In the genomic region with DNA sequence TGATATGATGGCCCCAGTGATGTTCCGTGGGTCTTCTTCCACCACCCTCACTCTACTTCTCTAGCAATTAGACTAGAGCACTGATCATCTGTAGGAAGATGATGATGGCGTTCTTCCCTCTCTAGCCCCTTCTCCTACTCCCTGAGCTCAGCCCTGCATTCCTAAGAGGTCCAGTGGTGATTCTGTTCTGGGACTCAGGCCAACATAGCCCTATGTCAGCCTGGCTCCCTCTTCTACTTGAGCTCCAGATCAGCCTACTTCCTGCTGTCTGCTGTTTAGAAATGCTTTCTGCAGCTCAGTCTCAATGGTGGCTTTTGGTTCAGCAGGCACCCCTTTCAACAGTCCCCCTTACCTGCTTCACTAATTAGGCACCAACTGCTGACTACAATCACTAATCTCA, we compare ENCODE assay signal across 23 cellular contexts.
DNase-seq lines count a peak whose midpoint lies in the region; ATAC-seq, FAIRE-seq and TF ChIP-seq lines count a peak whose summit lies in the region.
"Had no signal": no experiment of that assay in that cellular context is flagged by ENCODE, and none has a peak within 500 bp of the region (broad histone marks: within the 10 kb centered on the region; RNA-seq: fewer than 3 reads in every experiment).

No MANE protein-coding gene starts in this region.

- intact Hi-C loops in upper lobe of right lung (cut with DNase I): no loop called here

- no peaks in the 10 kb centered on the region for H3K4me1 Mint-ChIP-seq in activated T-cell treated with anti-CD3 and anti-CD28 coated beads, Interleukin-2, amount 50 U/mL, for 72 hours (ENCODE audit: low read depth)
- H3K4me1 Mint-ChIP-seq in astrocyte (ENCODE audit: low read depth, unreplicated experiment): peaks cover 10% of the 10 kb centered on the region
- H3K4me1 Mint-ChIP-seq: activated naive CD8-positive, alpha-beta T cell treated with anti-CD3 and anti-CD28 coated beads, Interleukin-2, amount 50 U/mL, for 24 hours; IgD-negative memory B cell; immature natural killer cell had no signal

- H3K27ac Mint-ChIP-seq in activated T-cell treated with anti-CD3 and anti-CD28 coated beads, Interleukin-2, amount 50 U/mL, for 72 hours: peak overlapping the region; percentile 15
- H3K27ac Mint-ChIP-seq in astrocyte (ENCODE audit: unreplicated experiment): no peak overlapping the region
- H3K27ac Mint-ChIP-seq: activated naive CD8-positive, alpha-beta T cell treated with anti-CD3 and anti-CD28 coated beads, Interleukin-2, amount 50 U/mL, for 24 hours; IgD-negative memory B cell; immature natural killer cell had no signal

- no peak overlapping the region for H3K4me3 ChIP-seq in astrocyte (ENCODE audit: insufficient read depth, low read depth, low read length)
- H3K4me3 ChIP-seq in fibroblast of villous mesenchyme (ENCODE audit: low read depth, low read length): no peak overlapping the region
- no peak overlapping the region for H3K4me3 ChIP-seq in upper lobe of right lung
- H3K4me3 ChIP-seq: BLaER1 treated with 17β-estradiol and CSF1 and Interleukin-3, amounts not matched to agents 10 nM and 100 nM; right lobe of liver; tibial nerve had no signal

- no peaks in the 10 kb centered on the region for H3K79me2 ChIP-seq in astrocyte (ENCODE audit: insufficient read depth, low read length)

- TF ChIP-seq CTCF in astrocyte (IDR thresholded peaks at IDR 0.05; ENCODE audit: insufficient read depth, low read depth, low read length) (no peak), fibroblast of villous mesenchyme (IDR thresholded peaks at IDR 0.05; ENCODE audit: insufficient read depth, low read depth, low read length) (no peak), upper lobe of right lung (IDR thresholded peaks at IDR 0.05) (no peak)

- peaks cover 0 to 1% of the 10 kb centered on the region in 2 donors for H3K9me3 Mint-ChIP-seq in activated T-cell treated with anti-CD3 and anti-CD28 coated beads, Interleukin-2, amount 50 U/mL, for 72 hours
- H3K9me3 Mint-ChIP-seq in astrocyte (ENCODE audit: unreplicated experiment): peaks cover 2% of the 10 kb centered on the region
- H3K9me3 Mint-ChIP-seq: activated naive CD8-positive, alpha-beta T cell treated with anti-CD3 and anti-CD28 coated beads, Interleukin-2, amount 50 U/mL, for 24 hours; immature natural killer cell had no signal

- H3K4me1 ChIP-seq in astrocyte (ENCODE audit: insufficient read depth, low read length) (no peaks in the 10 kb centered on the region), upper lobe of right lung (no peaks in the 10 kb centered on the region)
- H3K4me1 ChIP-seq: right lobe of liver, tibial nerve had no signal

- peaks cover under 1% of the 10 kb centered on the region for H3K27me3 Mint-ChIP-seq in activated T-cell treated with anti-CD3 and anti-CD28 coated beads, Interleukin-2, amount 50 U/mL, for 72 hours (ENCODE audit: low read depth)
- H3K27me3 Mint-ChIP-seq in astrocyte (ENCODE audit: low read depth, unreplicated experiment): peaks cover 9% of the 10 kb centered on the region

- ATAC-seq in activated T-cell treated with anti-CD3 and anti-CD28 coated beads, Interleukin-2, amount 50 U/mL, for 72 hours (replicated peaks in 1 of 2): no peak
- ATAC-seq in upper lobe of right lung: peak; percentile 46
- ATAC-seq: activated naive CD8-positive, alpha-beta T cell treated with anti-CD3 and anti-CD28 coated beads, Interleukin-2, amount 50 U/mL, for 24 hours; HCT116; right lobe of liver had no signal

- no peak for DNase-seq in activated T-cell treated with anti-CD3 and anti-CD28 coated beads, Interleukin-2, amount 50 U/mL, for 72 hours
- no peak for DNase-seq in activated T-cell treated with anti-CD3 and anti-CD28 coated beads, Interleukin-2, amount 50 U/mL, for 48 hours
- DNase-seq in astrocyte (ENCODE audit: low read depth): peak; percentile 50
- DNase-seq in fibroblast of villous mesenchyme (ENCODE audit: low read depth): peak; percentile 17
- DNase-seq in upper lobe of right lung: no peak
- DNase-seq in activated CD8-positive, alpha-beta memory T cell treated with anti-CD3 and anti-CD28 coated beads, Interleukin-2, amount 50 U/mL, for 4 hours: no peak
- no peak for DNase-seq in CD1c-positive myeloid dendritic cell (ENCODE audit: extremely low spot score)
- DNase-seq in activated CD8-positive, alpha-beta memory T cell treated with anti-CD3 and anti-CD28 coated beads for 24 hours: no peak
- DNase-seq: activated naive CD8-positive, alpha-beta T cell treated with anti-CD3 and anti-CD28 coated beads, Interleukin-2, amount 50 U/mL, for 24 hours; caudate nucleus; effector CD4-positive, alpha-beta T cell; immature natural killer cell; mammary epithelial cell; NCI-H1694; NCI-H345; NK-92 treated with Interleukin-12 subunit alpha and Interleukin-12 subunit beta, amount 100 ng/mL, for 24 hours; right lobe of liver; stimulated activated naive CD4-positive, alpha-beta T cell had no signal

- no peak overlapping the region for H3K4me2 ChIP-seq in astrocyte (ENCODE audit: low read length)
- H3K4me2 ChIP-seq: BLaER1 treated with 17β-estradiol and CSF1 and Interleukin-3, amounts not matched to agents 10 nM and 100 nM had no signal

- no peaks in the 10 kb centered on the region for H4K20me1 ChIP-seq in astrocyte (ENCODE audit: insufficient read depth, low read length)
- H4K20me1 ChIP-seq: BLaER1 treated with 17β-estradiol and CSF1 and Interleukin-3, amounts not matched to agents 10 nM and 100 nM had no signal

- H3K36me3 ChIP-seq in astrocyte (ENCODE audit: insufficient read depth, low read length) (no peaks in the 10 kb centered on the region), upper lobe of right lung (no peaks in the 10 kb centered on the region)
- H3K36me3 ChIP-seq: BLaER1 treated with 17β-estradiol and CSF1 and Interleukin-3, amounts not matched to agents 10 nM and 100 nM; right lobe of liver; tibial nerve had no signal

- no peaks in the 10 kb centered on the region for H3K36me3 Mint-ChIP-seq in activated T-cell treated with anti-CD3 and anti-CD28 coated beads, Interleukin-2, amount 50 U/mL, for 72 hours (ENCODE audit: insufficient read depth in 2 of 2)
- H3K36me3 Mint-ChIP-seq in astrocyte (ENCODE audit: low read depth, unreplicated experiment): no peaks in the 10 kb centered on the region
- H3K36me3 Mint-ChIP-seq: IgD-negative memory B cell, immature natural killer cell had no signal

- no peak overlapping the region for H3K9ac ChIP-seq in astrocyte (ENCODE audit: low read length)
- H3K9ac ChIP-seq: BLaER1 treated with 17β-estradiol and CSF1 and Interleukin-3, amounts not matched to agents 10 nM and 100 nM had no signal

- H2AFZ ChIP-seq in astrocyte (ENCODE audit: low read depth, low read length): no peak overlapping the region

- H3K27ac ChIP-seq in astrocyte (ENCODE audit: low read depth, low read length): no peak overlapping the region
- no peak overlapping the region for H3K27ac ChIP-seq in upper lobe of right lung
- H3K27ac ChIP-seq: BLaER1 treated with 17β-estradiol and CSF1 and Interleukin-3, amounts not matched to agents 10 nM and 100 nM; right lobe of liver; tibial nerve had no signal

- FAIRE-seq in astrocyte (lab: Jason Lieb, UNC): no peak
- FAIRE-seq: GM12891 had no signal

- H3K9me3 ChIP-seq in astrocyte (ENCODE audit: insufficient read depth, low read depth, low read length) (no peaks in the 10 kb centered on the region), upper lobe of right lung (no peaks in the 10 kb centered on the region)
- H3K9me3 ChIP-seq: BLaER1 treated with 17β-estradiol and CSF1 and Interleukin-3, amounts not matched to agents 10 nM and 100 nM; right lobe of liver; tibial nerve had no signal

- H3K27me3 ChIP-seq in astrocyte (ENCODE audit: insufficient read depth, low read length) (no peaks in the 10 kb centered on the region), upper lobe of right lung (no peaks in the 10 kb centered on the region)
- H3K27me3 ChIP-seq: BLaER1 treated with 17β-estradiol and CSF1 and Interleukin-3, amounts not matched to agents 10 nM and 100 nM; right lobe of liver; tibial nerve had no signal

- H3K4me3 Mint-ChIP-seq in activated T-cell treated with anti-CD3 and anti-CD28 coated beads, Interleukin-2, amount 50 U/mL, for 72 hours: no peak overlapping the region
- no peak overlapping the region for H3K4me3 Mint-ChIP-seq in astrocyte (ENCODE audit: unreplicated experiment)
- H3K4me3 Mint-ChIP-seq: activated naive CD8-positive, alpha-beta T cell treated with anti-CD3 and anti-CD28 coated beads, Interleukin-2, amount 50 U/mL, for 24 hours; IgD-negative memory B cell; immature natural killer cell had no signal

Comparison
In these comparisons a context has a peak if more than half of its experiments do, and no peak if none do; other contexts are left out.
1. DNase-seq: peak in astrocyte (single experiment) and fibroblast of villous mesenchyme (single experiment); none in activated T-cell treated with anti-CD3 and anti-CD28 coated beads, Interleukin-2, amount 50 U/mL, for 72 hours (0 of 2), activated T-cell treated with anti-CD3 and anti-CD28 coated beads, Interleukin-2, amount 50 U/mL, for 48 hours (0 of 2), upper lobe of right lung (single experiment), activated CD8-positive, alpha-beta memory T cell treated with anti-CD3 and anti-CD28 coated beads, Interleukin-2, amount 50 U/mL, for 4 hours (single experiment), CD1c-positive myeloid dendritic cell (single experiment) and activated CD8-positive, alpha-beta memory T cell treated with anti-CD3 and anti-CD28 coated beads for 24 hours (single experiment).